22 cellular contexts compared by ENCODE assay signal in genomic region chr5:2008851-2009629, GRCh38.
DNase-seq lines count a peak whose midpoint lies in the region; ATAC-seq and TF ChIP-seq lines count a peak whose summit lies in the region.
"Had no signal": no experiment of that assay in that cellular context is flagged by ENCODE, and none has a peak within 500 bp of the region (broad histone marks: within the 10 kb centered on the region; RNA-seq: fewer than 3 reads in every experiment).

No MANE protein-coding gene starts in this region.

- CTCF ChIA-PET in RWPE1 (lab: Yijun Ruan, JAX) = no interaction called here

- H3K23ac ChIP-seq in mesenchymal stem cell (ENCODE audit: low read length in 2 of 2) = no peak overlapping the region

- H3K79me1 ChIP-seq in mesenchymal stem cell (replicated peaks; ENCODE audit: low read length, poor library complexity, severe bottlenecking) = no peaks in the 10 kb centered on the region

- DNase-seq in NCI-H748 (lab: John Stamatoyannopoulos, UW; ENCODE audit: unreplicated experiment) (peak; percentile 77), NCI-H748 treated with DMSO at 0.1 percent for 48 hours (lab: John Stamatoyannopoulos, UW) (no peak), RWPE1 (ENCODE audit: low spot score) (no peak), mesenchymal stem cell (no peak), NCI-H526 treated with DMSO at 0.1 percent for 48 hours (lab: John Stamatoyannopoulos, UW) (no peak), left lung (no peak), NCI-H510A treated with DMSO at 0.1 percent for 48 hours (lab: John Stamatoyannopoulos, UW) (no peak)
- DNase-seq: BE2C; Calu3; CD4-positive, alpha-beta memory T cell; EL; NCI-H1694 treated with DMSO at 0.1 percent for 48 hours; NCI-H2171; NCI-H69; NK-92 treated with Interleukin-12 subunit alpha and Interleukin-12 subunit beta, amount 100 ng/mL, for 24 hours; Peyer's patch; SHP77 had no signal

- H3K9me3 ChIP-seq in BLaER1 treated with 17β-estradiol and CSF1 and Interleukin-3, amounts not matched to agents 10 nM and 100 nM (replicated peaks in 1 of 11) = no peaks in the 10 kb centered on the region
- no peaks in the 10 kb centered on the region for H3K9me3 ChIP-seq in mesenchymal stem cell (ENCODE audit: control insufficient read depth, low read length)
- no peaks in the 10 kb centered on the region for H3K9me3 ChIP-seq in left lung
- H3K9me3 ChIP-seq: BE2C, HAP-1, Peyer's patch had no signal

- H4K8ac ChIP-seq in mesenchymal stem cell (ENCODE audit: low read length) = no peak overlapping the region

- H3K4me3 ChIP-seq in BLaER1 treated with 17β-estradiol and CSF1 and Interleukin-3, amounts not matched to agents 10 nM and 100 nM = no peak overlapping the region
- peak overlapping the region in 1 of 2 experiments; percentile 66 for H3K4me3 ChIP-seq in mesenchymal stem cell (ENCODE audit: insufficient read depth in 1 of 2, low read depth in 1 of 2, low read length in 2 of 2)
- no peak overlapping the region for H3K4me3 ChIP-seq in left lung
- H3K4me3 ChIP-seq: GM12878, HAP-1, K562, Peyer's patch, SK-N-MC had no signal

- no peak for TF ChIP-seq CTCF in RWPE1 (conservative IDR thresholded peaks at IDR 0.05; ENCODE audit: low read depth)
- TF ChIP-seq CTCF in left lung (IDR thresholded peaks at IDR 0.05) = no peak

- peaks cover 0 to 40% (median 0%) of the 10 kb centered on the region in 11 experiments; a peak in 8 of 22 replicates for H3K27me3 ChIP-seq in BLaER1 treated with 17β-estradiol and CSF1 and Interleukin-3, amounts not matched to agents 10 nM and 100 nM
- H3K27me3 ChIP-seq in mesenchymal stem cell (ENCODE audit: control insufficient read depth in 1 of 2, insufficient read depth in 1 of 2, low read length in 2 of 2) = peaks cover 0 to 79% of the 10 kb centered on the region in 2 experiments
- H3K27me3 ChIP-seq in left lung = peaks cover 0 to 48% of the 10 kb centered on the region in 2 donors
- H3K27me3 ChIP-seq: Peyer's patch had no signal

- no peak overlapping the region for H2BK5ac ChIP-seq in mesenchymal stem cell (ENCODE audit: low read depth, low read length, poor library complexity, severe bottlenecking)

- H2BK15ac ChIP-seq in mesenchymal stem cell (ENCODE audit: low read depth, poor library complexity, severe bottlenecking) = no peak overlapping the region

- no peak overlapping the region for H2AK5ac ChIP-seq in mesenchymal stem cell (ENCODE audit: low read length, severe bottlenecking)

- H3K9ac ChIP-seq in BLaER1 treated with 17β-estradiol and CSF1 and Interleukin-3, amounts not matched to agents 10 nM and 100 nM = no peak overlapping the region
- peak overlapping the region; percentile 59 for H3K9ac ChIP-seq in mesenchymal stem cell (ENCODE audit: low read length)

- H3K4me1 ChIP-seq in BLaER1 treated with 17β-estradiol and CSF1 and Interleukin-3, amounts not matched to agents 10 nM and 100 nM = peaks cover 11 to 33% (median 21%) of the 10 kb centered on the region in 10 experiments; a peak in 17 of 20 replicates
- H3K4me1 ChIP-seq in mesenchymal stem cell (ENCODE audit: control insufficient read depth, insufficient read depth, low read depth, low read length) (no peaks in the 10 kb centered on the region), left lung (no peaks in the 10 kb centered on the region)
- H3K4me1 ChIP-seq: BE2C, HAP-1, Peyer's patch had no signal

- no peaks in the 10 kb centered on the region for H3K36me3 ChIP-seq in BLaER1 treated with 17β-estradiol and CSF1 and Interleukin-3, amounts not matched to agents 10 nM and 100 nM
- H3K36me3 ChIP-seq in mesenchymal stem cell (ENCODE audit: control insufficient read depth in 1 of 2, insufficient read depth in 2 of 2, low read depth in 1 of 2, low read length in 2 of 2) = no peaks in the 10 kb centered on the region
- no peaks in the 10 kb centered on the region for H3K36me3 ChIP-seq in left lung
- H3K36me3 ChIP-seq: BE2C, HAP-1, Peyer's patch had no signal

- no peak overlapping the region for H4K91ac ChIP-seq in mesenchymal stem cell (ENCODE audit: low read length)

- no peak for ATAC-seq in left lung
- ATAC-seq: GM12878, K562 had no signal

- H3K27ac ChIP-seq in BLaER1 treated with 17β-estradiol and CSF1 and Interleukin-3, amounts not matched to agents 10 nM and 100 nM = no peak overlapping the region
- H3K27ac ChIP-seq in RWPE1 (peak overlapping the region; percentile 86), mesenchymal stem cell (ENCODE audit: low read length, poor library complexity, severe bottlenecking) (no peak overlapping the region), left lung (no peak overlapping the region)
- H3K27ac ChIP-seq: Peyer's patch, SK-N-MC had no signal

- intact Hi-C loops in left lung (cut with DNase I) = no loop called here

- POLR2A ChIA-PET in RWPE1 (lab: Yijun Ruan, JAX; ENCODE audit: low non-redundant PET) = no interaction called here

- no peak overlapping the region for H2AFZ ChIP-seq in mesenchymal stem cell (ENCODE audit: low read depth, low read length)

- 66% methylated on average over 15 of the region's 15 CpGs for WGBS in mesenchymal stem cell

- H3K14ac ChIP-seq in mesenchymal stem cell (ENCODE audit: low read length in 2 of 2) = no peak overlapping the region

- H3K18ac ChIP-seq in mesenchymal stem cell (ENCODE audit: low read depth in 1 of 2, low read length in 2 of 2) = no peak overlapping the region

- H4K20me1 ChIP-seq in BLaER1 treated with 17β-estradiol and CSF1 and Interleukin-3, amounts not matched to agents 10 nM and 100 nM = no peaks in the 10 kb centered on the region

- H2BK12ac ChIP-seq in mesenchymal stem cell (ENCODE audit: low read length in 2 of 2) = no peak overlapping the region

- H2BK120ac ChIP-seq in mesenchymal stem cell (ENCODE audit: low read depth, low read length) = no peak overlapping the region

- H3K4ac ChIP-seq in mesenchymal stem cell (ENCODE audit: low read depth in 1 of 2, low read length in 2 of 2) = no peak overlapping the region

- H3K4me2 ChIP-seq in BLaER1 treated with 17β-estradiol and CSF1 and Interleukin-3, amounts not matched to agents 10 nM and 100 nM = peak overlapping the region in 8 of 11 experiments; percentile 25 to 58 (median 43); a peak in 12 of 22 replicates
- H3K4me2 ChIP-seq in mesenchymal stem cell (ENCODE audit: low read length, poor library complexity, severe bottlenecking) = no peak overlapping the region
